Comparison of ENCODE assay signal across 11 cellular contexts in genomic region chr2:98026292-98026691, GRCh38. TPM values are rescaled to one million over a fixed set of nuclear protein-coding genes. Genes with fewer than 3 reads are reported as not detected.
DNase-seq lines count a peak whose midpoint lies in the region; TF ChIP-seq lines count a peak whose summit lies in the region.
"Had no signal": no experiment of that assay in that cellular context is flagged by ENCODE, and none has a peak within 500 bp of the region (broad histone marks: within the 10 kb centered on the region; RNA-seq: fewer than 3 reads in every experiment).

No MANE protein-coding gene starts in this region.

- no peak overlapping the region for H3K27ac Mint-ChIP-seq in T-helper 1 cell treated with Interleukin-12 subunit alpha and Interleukin-12 subunit beta and Interleukin-4 antibody, amounts not matched to agents 30 μg/mL and 1 μg/mL, for 36 hours

- H3K27ac ChIP-seq in OCI-LY1 (ENCODE audit: low read depth, low read length, poor library complexity, severe bottlenecking), result peak overlapping the region; percentile 96

- DNase-seq in T-helper 1 cell, result no peak
- peak; percentile 29 for DNase-seq in fibroblast of peridontal ligament (ENCODE audit: extremely low read depth)
- DNase-seq in SW 1271 (lab: John Stamatoyannopoulos, UW), result no peak
- DNase-seq in inferior parietal cortex (ENCODE audit: extremely low spot score), result no peak
- no peak for DNase-seq in activated CD4-positive, alpha-beta T cell treated with anti-CD3 and anti-CD28 coated beads, Interleukin-2, amount 50 U/mL, for 48 hours
- DNase-seq: heart left ventricle, NCI-H526, T-helper 9 cell had no signal

- H4K20me1 ChIP-seq in OCI-LY1 (ENCODE audit: insufficient read depth, low read length), result no peaks in the 10 kb centered on the region

- H3K9ac ChIP-seq in OCI-LY1 (ENCODE audit: low read length) (peak overlapping the region; percentile 65), skeletal muscle satellite cell (ENCODE audit: low read depth, low read length) (no peak overlapping the region)

- H3F3A ChIP-seq in OCI-LY1 (ENCODE audit: insufficient read depth, low read length), result no peaks in the 10 kb centered on the region

- H2AFZ ChIP-seq in OCI-LY1 (ENCODE audit: low read length), result peak overlapping the region; percentile 46; the same call in 1 of the 2 replicates

- TF ChIP-seq CTCF in OCI-LY1 (IDR thresholded peaks at IDR 0.05; ENCODE audit: low read length), result no peak

- H3K4me1 Mint-ChIP-seq in T-helper 1 cell treated with Interleukin-12 subunit alpha and Interleukin-12 subunit beta and Interleukin-4 antibody, amounts not matched to agents 30 μg/mL and 1 μg/mL, for 36 hours (ENCODE audit: low read depth), result peaks cover 15% of the 10 kb centered on the region

- peak overlapping the region; percentile 34 for H3K4me3 Mint-ChIP-seq in T-helper 1 cell treated with Interleukin-12 subunit alpha and Interleukin-12 subunit beta and Interleukin-4 antibody, amounts not matched to agents 30 μg/mL and 1 μg/mL, for 36 hours

- no peaks in the 10 kb centered on the region for H3K9me3 ChIP-seq in OCI-LY1 (ENCODE audit: low read length)
- H3K9me3 ChIP-seq in skeletal muscle satellite cell (replicated peaks; ENCODE audit: low read length), result no peaks in the 10 kb centered on the region
- H3K9me3 ChIP-seq: heart left ventricle had no signal

- H3K4me3 ChIP-seq in OCI-LY1 (ENCODE audit: low read depth, low read length, poor library complexity, severe bottlenecking) (peak overlapping the region; percentile 53), skeletal muscle satellite cell (ENCODE audit: low read length) (no peak overlapping the region)
- H3K4me3 ChIP-seq: heart left ventricle had no signal

- H3K4me2 ChIP-seq in OCI-LY1 (ENCODE audit: low read length) (peak overlapping the region; percentile 91), skeletal muscle satellite cell (ENCODE audit: low read length) (peak overlapping the region; percentile 47)

- no peaks in the 10 kb centered on the region for H3K9me3 Mint-ChIP-seq in T-helper 1 cell treated with Interleukin-12 subunit alpha and Interleukin-12 subunit beta and Interleukin-4 antibody, amounts not matched to agents 30 μg/mL and 1 μg/mL, for 36 hours

- peaks cover 12% of the 10 kb centered on the region for H3K27me3 Mint-ChIP-seq in T-helper 1 cell treated with Interleukin-12 subunit alpha and Interleukin-12 subunit beta and Interleukin-4 antibody, amounts not matched to agents 30 μg/mL and 1 μg/mL, for 36 hours (ENCODE audit: low read depth)

- H3K4me1 ChIP-seq in OCI-LY1 (ENCODE audit: insufficient read depth, low read length, severe bottlenecking), result peaks cover 49% of the 10 kb centered on the region
- peaks cover 18% of the 10 kb centered on the region for H3K4me1 ChIP-seq in skeletal muscle satellite cell (ENCODE audit: control insufficient read depth, insufficient read depth, low read length)

- H3K79me2 ChIP-seq in OCI-LY1 (ENCODE audit: insufficient read depth, low read length), result no peaks in the 10 kb centered on the region

- no peaks in the 10 kb centered on the region for H3K36me3 ChIP-seq in OCI-LY1 (ENCODE audit: insufficient read depth, low read length)
- H3K36me3 ChIP-seq in skeletal muscle satellite cell (ENCODE audit: insufficient read depth, low read length), result no peaks in the 10 kb centered on the region
- H3K36me3 ChIP-seq: heart left ventricle had no signal

- no peaks in the 10 kb centered on the region for H3K9me2 ChIP-seq in OCI-LY1 (ENCODE audit: low read depth, low read length)

- H3K36me3 Mint-ChIP-seq in T-helper 1 cell treated with Interleukin-12 subunit alpha and Interleukin-12 subunit beta and Interleukin-4 antibody, amounts not matched to agents 30 μg/mL and 1 μg/mL, for 36 hours (ENCODE audit: low read depth), result no peaks in the 10 kb centered on the region

- H3K27me3 ChIP-seq in OCI-LY1 (ENCODE audit: insufficient read depth, low read length) (no peaks in the 10 kb centered on the region), skeletal muscle satellite cell (ENCODE audit: control insufficient read depth, insufficient read depth, low read length) (peaks cover 17% of the 10 kb centered on the region)

RNA-seq across cellular contexts. Expression of gene TMEM131, which starts 30.5 kb away (rescaled TPM):
- 24.7 and 33.5 TPM in 2 replicates for total RNA-seq in skeletal muscle satellite cell (2012; rRNA removed)
